ENCODE assay signal across 20 cellular contexts in the genomic region with DNA sequence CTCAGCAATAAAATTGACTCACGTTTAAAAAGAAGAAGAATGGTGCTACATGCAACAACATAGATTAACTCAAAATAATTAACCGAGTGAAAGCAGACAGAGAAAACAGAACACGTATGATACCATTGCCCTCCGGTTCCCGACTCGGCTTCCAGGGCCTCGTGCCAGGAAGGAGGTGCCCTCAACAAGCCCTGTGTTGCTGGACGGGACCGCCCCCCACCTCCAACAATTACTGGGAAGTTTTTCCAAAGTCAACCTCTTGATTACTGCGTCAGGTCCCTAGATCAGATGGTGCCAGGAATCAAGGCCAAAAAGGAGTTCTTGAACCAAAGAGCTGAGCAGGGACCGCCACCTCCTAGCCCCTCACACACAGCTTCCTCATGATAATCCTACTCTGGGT. TPM values are rescaled to one million over a fixed set of nuclear protein-coding genes. Genes with fewer than 3 reads are reported as not detected.
"Had no signal": no experiment of that assay in that cellular context is flagged by ENCODE, and none has a peak within 500 bp of the region (broad histone marks: within the 10 kb centered on the region; RNA-seq: fewer than 3 reads in every experiment).

No MANE protein-coding gene starts in this region.

- H3K36me3 ChIP-seq: esophagus squamous epithelium, gastroesophageal sphincter, left ventricle myocardium inferior, lower lobe of right lung, prostate gland, sigmoid colon, stomach, vagina had no signal

- H3K9me3 ChIP-seq: esophagus squamous epithelium, gastroesophageal sphincter, left ventricle myocardium inferior, lower lobe of right lung, prostate gland, sigmoid colon, stomach, vagina had no signal

- H2AFZ ChIP-seq: parathyroid adenoma had no signal

- H3K27me3 ChIP-seq: vagina had no signal

- DNase-seq: effector memory CD8-positive, alpha-beta T cell; esophagus squamous epithelium; glutamatergic neuron; islet precursor cell; left ventricle myocardium inferior; lower lobe of right lung; mesendoderm; naive thymus-derived CD4-positive, alpha-beta T cell; nephron progenitor cell; sigmoid colon; stimulated activated CD4-positive, alpha-beta T cell treated with anti-CD3 and anti-CD28 coated beads, Interleukin-12 subunit alpha, Interleukin-12 subunit beta, amount 100 ng/mL, for 4 hours; stimulated activated naive CD4-positive, alpha-beta T cell; stomach; substantia nigra had no signal

- H3K27ac ChIP-seq: esophagus squamous epithelium, gastroesophageal sphincter, left ventricle myocardium inferior, lower lobe of right lung, parathyroid adenoma, prostate gland, sigmoid colon, stomach, vagina had no signal

- H3K4me3 ChIP-seq: esophagus squamous epithelium, gastroesophageal sphincter, left ventricle myocardium inferior, lower lobe of right lung, prostate gland, sigmoid colon, skin epidermis, stomach, vagina had no signal

- H3K4me1 ChIP-seq: esophagus squamous epithelium, gastroesophageal sphincter, left ventricle myocardium inferior, lower lobe of right lung, parathyroid adenoma, prostate gland, sigmoid colon, stomach, vagina had no signal

- H3K79me2 ChIP-seq: parathyroid adenoma had no signal

- H3K9ac ChIP-seq: parathyroid adenoma had no signal

RNA-seq across cellular contexts. Expression of gene DNAH17, which starts 20.4 kb away (rescaled TPM):
- total RNA-seq: epithelial cell of proximal tubule, left ventricle myocardium inferior had no signal
